16 cellular contexts compared by ENCODE assay signal in genomic region chr3:149473991-149474819, GRCh38. TPM values are rescaled to one million over a fixed set of nuclear protein-coding genes. Genes with fewer than 3 reads are reported as not detected.
DNase-seq lines count a peak whose midpoint lies in the region; ATAC-seq and TF ChIP-seq lines count a peak whose summit lies in the region.
"Had no signal": no experiment of that assay in that cellular context is flagged by ENCODE, and none has a peak within 500 bp of the region (broad histone marks: within the 10 kb centered on the region; RNA-seq: fewer than 3 reads in every experiment).

Gene TM4SF4 (plus strand): TSS chr3:149474697. CDS start chr3:149474878, 181 bp downstream.

- no peak within 1 kb of the TSS for H3K4me3 Mint-ChIP-seq in Caco-2 (ENCODE audit: unreplicated experiment)
- H3K4me3 Mint-ChIP-seq: neural crest cell had no signal

- H3K27ac Mint-ChIP-seq in Caco-2 (ENCODE audit: unreplicated experiment) = peak within 1 kb of the TSS; percentile 30
- H3K27ac Mint-ChIP-seq: activated naive CD4-positive, alpha-beta T cell treated with anti-CD3 and anti-CD28 coated beads, Interleukin-2, amount 50 U/mL, for 72 hours had no signal

- no peak for DNase-seq in Caco-2
- DNase-seq in ascending aorta (ENCODE audit: low spot score in 2 of 2) = no peak
- peak; percentile 73 for DNase-seq in kidney tubule cell (ENCODE audit: low spot score)
- no peak for DNase-seq in gastrocnemius medialis
- no peak for DNase-seq in NCI-H2196 (lab: John Stamatoyannopoulos, UW; ENCODE audit: unreplicated experiment)
- no peak for DNase-seq in erythroblast (lab: John Stamatoyannopoulos, UW)
- DNase-seq: cerebellar nuclear complex; KG1; NCI-H1694 treated with DMSO at 0.1 percent for 48 hours; NCI-H526 treated with DMSO at 0.1 percent for 48 hours; stimulated activated CD4-positive, alpha-beta T cell treated with anti-CD3 and anti-CD28 coated beads, Interleukin-12 subunit alpha, Interleukin-12 subunit beta, amount 100 ng/mL, for 4 hours; trophoblast cell had no signal

- H3K27me3 Mint-ChIP-seq in Caco-2 (ENCODE audit: insufficient read depth, unreplicated experiment) = no peaks in the 10 kb centered on the region

- in situ Hi-C loops in gastrocnemius medialis (cut with MboI; ENCODE audit: low sequenced_read_pairs in 4 of 4) = loop anchor here in 1 of 4 donors (10.0 kb wide), 1 partner anchor 79 kb away; no protein-coding TSS in a partner anchor

- TF ChIP-seq POLR2A in gastrocnemius medialis (IDR thresholded peaks at IDR 0.05) (no peak), erythroblast (IDR thresholded peaks at IDR 0.05; ENCODE audit: low read length) (no peak)

- intact Hi-C loops in Caco-2 (cut with micrococcal nuclease; ENCODE audit: unreplicated experiment) (no loop called here), ascending aorta (cut with DNase I) (loop anchor here (2.0 to 10.0 kb wide), 4 partner anchors 73 to 519 kb away; partner anchors contain the start of gene HPS3), gastrocnemius medialis (cut with DNase I; ENCODE audit: low total_unique reads) (loop anchor here (10.0 kb wide), 1 partner anchor 519 kb away; no protein-coding TSS in a partner anchor)

- POLR2A ChIA-PET in Caco-2 (lab: Charles Lee) = no interaction called here

- peak within 1 kb of the TSS; percentile 67 to 72 for H3K27ac ChIP-seq in ascending aorta
- peak within 1 kb of the TSS; percentile 35 to 79 (median 69) for H3K27ac ChIP-seq in gastrocnemius medialis

- H3K9me3 Mint-ChIP-seq in Caco-2 (ENCODE audit: unreplicated experiment) = no peaks in the 10 kb centered on the region
- H3K9me3 Mint-ChIP-seq: activated naive CD4-positive, alpha-beta T cell treated with anti-CD3 and anti-CD28 coated beads, Interleukin-2, amount 50 U/mL, for 72 hours; neural crest cell had no signal

- H3K4me1 ChIP-seq in Caco-2 (peaks cover 23% of the 10 kb centered on the region), ascending aorta (peaks cover 6 to 24% of the 10 kb centered on the region in 2 donors), gastrocnemius medialis (peaks cover 19 to 24% of the 10 kb centered on the region in 2 donors)

- H3K36me3 Mint-ChIP-seq in Caco-2 (ENCODE audit: insufficient read depth, unreplicated experiment) = no peaks in the 10 kb centered on the region
- H3K36me3 Mint-ChIP-seq: activated naive CD4-positive, alpha-beta T cell treated with anti-CD3 and anti-CD28 coated beads, Interleukin-2, amount 50 U/mL, for 72 hours had no signal

- H3K4me1 Mint-ChIP-seq in Caco-2 (ENCODE audit: low read depth, unreplicated experiment) = peaks cover 20% of the 10 kb centered on the region

- TF ChIP-seq CTCF in Caco-2 (IDR thresholded peaks at IDR 0.05; ENCODE audit: insufficient read depth in 1 of 2, low read depth in 1 of 2, low read length in 1 of 2, severe bottlenecking in 1 of 2, unreplicated experiment in 1 of 2) = no peak
- no peak for TF ChIP-seq CTCF in ascending aorta (IDR thresholded peaks at IDR 0.05)
- TF ChIP-seq CTCF in gastrocnemius medialis (IDR thresholded peaks at IDR 0.05 in 4 of 5, conservative IDR thresholded peaks at IDR 0.05 in 1 of 5) = no peak

- ATAC-seq in gastrocnemius medialis (no peak), GM18519 (IDR thresholded peaks at IDR 0.05; ENCODE audit: low FRiP score, unreplicated experiment) (no peak), GM21390 (IDR thresholded peaks at IDR 0.05; ENCODE audit: unreplicated experiment) (no peak)
- ATAC-seq: activated naive CD4-positive, alpha-beta T cell treated with anti-CD3 and anti-CD28 coated beads, Interleukin-2, amount 50 U/mL, for 72 hours had no signal

- H3K4me3 ChIP-seq in Caco-2 (ENCODE audit: low read depth, low read length) = no peak within 1 kb of the TSS
- no peak within 1 kb of the TSS for H3K4me3 ChIP-seq in ascending aorta
- no peak within 1 kb of the TSS for H3K4me3 ChIP-seq in gastrocnemius medialis

- CTCF ChIA-PET in Caco-2 (lab: Charles Lee) = no interaction called here

- no peaks in the 10 kb centered on the region for H3K36me3 ChIP-seq in Caco-2 (ENCODE audit: control insufficient read depth, insufficient read depth, low read length)
- H3K36me3 ChIP-seq in ascending aorta = no peaks in the 10 kb centered on the region
- no peaks in the 10 kb centered on the region for H3K36me3 ChIP-seq in gastrocnemius medialis

- H3K9me3 ChIP-seq in Caco-2 (no peaks in the 10 kb centered on the region), ascending aorta (no peaks in the 10 kb centered on the region), gastrocnemius medialis (no peaks in the 10 kb centered on the region)

- H3K27me3 ChIP-seq in Caco-2 (replicated peaks; ENCODE audit: control insufficient read depth, insufficient read depth, low read length) (no peaks in the 10 kb centered on the region), ascending aorta (no peaks in the 10 kb centered on the region), gastrocnemius medialis (no peaks in the 10 kb centered on the region)

- no TSS peak for BruUV-seq in Caco-2 (replicated peaks; lab: Mats Ljungman, UMichigan)

RNA-seq across cellular contexts. Expression of gene TM4SF4, which starts in this region (rescaled TPM):
- total RNA-seq in Caco-2 (2022) = 1.9 and 2.7 TPM in 2 replicates
- not detected for total RNA-seq in ascending aorta
- total RNA-seq in gastrocnemius medialis = 1 to 10 TPM in 1 of 4 donors, under 1 TPM in 1, not detected in 2; 0.13 to 2.3 TPM
- total RNA-seq: activated naive CD4-positive, alpha-beta T cell treated with anti-CD3 and anti-CD28 coated beads, Interleukin-2, amount 50 U/mL, for 72 hours; neural crest cell had no signal
